ENCODE assay signal across 34 cellular contexts in genomic region chr7:41747951-41748350, GRCh38. TPM values are rescaled to one million over a fixed set of nuclear protein-coding genes. Genes with fewer than 3 reads are reported as not detected.
"Had no signal": no experiment of that assay in that cellular context is flagged by ENCODE, and none has a peak within 500 bp of the region (broad histone marks: within the 10 kb centered on the region; RNA-seq: fewer than 3 reads in every experiment).

No MANE protein-coding gene starts in this region.

- H3K4me3 ChIP-seq: breast epithelium, cardiac muscle cell, coronary artery, dorsolateral prefrontal cortex, esophagus muscularis mucosa, gastrocnemius medialis, heart left ventricle had no signal

- DNase-seq: activated CD4-positive, alpha-beta memory T cell treated with anti-CD3 and anti-CD28 coated beads, Interleukin-2, amount 10 ng/mL, durations not matched to agents 7 days and 5 days; activated CD4-positive, alpha-beta T cell treated with anti-CD3 and anti-CD28 coated beads for 36 hours; activated CD4-positive, alpha-beta T cell treated with anti-CD3 and anti-CD28 coated beads, Interleukin-2, amount 10 ng/mL, durations not matched to agents 24 days and 14 days; activated CD4-positive, alpha-beta T cell treated with anti-CD3 and anti-CD28 coated beads, Interleukin-2, amount 50 U/mL, for 4 hours; activated CD4-positive, CD25-positive, alpha-beta regulatory T cell; activated CD4-positive, CD25-positive, alpha-beta regulatory T cell treated with anti-CD3 and anti-CD28 coated beads, Interleukin-2, amount 50 U/mL, for 72 hours; activated effector memory CD4-positive, alpha-beta T cell treated with Interleukin-2 at 50 U/mL for 16 hours; activated gamma-delta T cell treated with Interleukin-2 at 50 U/mL for 16 hours; activated naive CD4-positive, alpha-beta T cell treated with anti-CD3 and anti-CD28 coated beads, Interleukin-2, amount 50 U/mL, for 16 hours; activated naive CD4-positive, alpha-beta T cell treated with Interleukin-2 at 50 U/mL for 16 hours; activated T-cell treated with anti-CD3 and anti-CD28 coated beads, Interleukin-2, amount 50 U/mL, for 4 hours; amygdala; aorta; central memory CD4-positive, alpha-beta T cell; cerebellar nuclear complex; dorsolateral prefrontal cortex; effector memory CD4-positive, alpha-beta T cell; endodermal cell; foreskin keratinocyte; gastrocnemius medialis; glutamatergic neuron; heart left ventricle; T-helper 1 cell; T-helper 17 cell; T1000 had no signal

- H3K36me3 Mint-ChIP-seq: brain had no signal

- H3K27me3 ChIP-seq: breast epithelium, cardiac muscle cell, esophagus muscularis mucosa, gastrocnemius medialis, heart left ventricle had no signal

- H3K4me3 Mint-ChIP-seq: activated CD4-positive, alpha-beta memory T cell treated with anti-CD3 and anti-CD28 coated beads, Interleukin-2, amount 10 ng/mL, durations not matched to agents 7 days and 5 days; activated CD4-positive, alpha-beta T cell treated with anti-CD3 and anti-CD28 coated beads for 36 hours; activated CD4-positive, alpha-beta T cell treated with anti-CD3 and anti-CD28 coated beads, Interleukin-2, amount 10 ng/mL, durations not matched to agents 24 days and 14 days; activated naive CD8-positive, alpha-beta T cell; activated T-cell treated with anti-CD3 and anti-CD28 coated beads, Interleukin-2, amount 50 U/mL, for 4 hours; activated T-helper 17 cell treated with anti-CD3 and anti-CD28 coated beads, Interleukin-2, amount 50 U/mL, for 72 hours; brain; dendritic cell treated with granulocyte-macrophage colony-stimulating factor and Interleukin-4, amounts not matched to agents 40 ng/mL and 50 ng/mL, for 4 days; endodermal cell; T-helper 17 cell; T-helper 2 cell treated with Interferon-gamma antibody and Interleukin-4, amounts not matched to agents 5 μg/mL and 100 μg/mL, for 36 hours had no signal

- H3K4me1 Mint-ChIP-seq: activated CD4-positive, alpha-beta memory T cell treated with anti-CD3 and anti-CD28 coated beads, Interleukin-2, amount 10 ng/mL, durations not matched to agents 7 days and 5 days; activated CD4-positive, alpha-beta T cell treated with anti-CD3 and anti-CD28 coated beads for 36 hours; activated CD4-positive, alpha-beta T cell treated with anti-CD3 and anti-CD28 coated beads, Interleukin-2, amount 10 ng/mL, durations not matched to agents 24 days and 14 days; activated T-helper 17 cell treated with anti-CD3 and anti-CD28 coated beads, Interleukin-2, amount 50 U/mL, for 72 hours; brain; endodermal cell; T-helper 17 cell had no signal

- H3K27me3 Mint-ChIP-seq: activated CD4-positive, alpha-beta memory T cell treated with anti-CD3 and anti-CD28 coated beads, Interleukin-2, amount 10 ng/mL, durations not matched to agents 7 days and 5 days; activated CD4-positive, alpha-beta T cell treated with anti-CD3 and anti-CD28 coated beads, Interleukin-2, amount 10 ng/mL, durations not matched to agents 24 days and 14 days; brain; dendritic cell treated with granulocyte-macrophage colony-stimulating factor and Interleukin-4, amounts not matched to agents 40 ng/mL and 50 ng/mL, for 4 days; T-helper 17 cell had no signal

- H3K36me3 ChIP-seq: breast epithelium, cardiac muscle cell, esophagus muscularis mucosa, gastrocnemius medialis, heart left ventricle had no signal

- H3K27ac ChIP-seq: breast epithelium, cardiac muscle cell, coronary artery, dorsolateral prefrontal cortex, esophagus muscularis mucosa, foreskin keratinocyte, gastrocnemius medialis, heart left ventricle had no signal

- ATAC-seq: activated CD4-positive, alpha-beta T cell treated with anti-CD3 and anti-CD28 coated beads for 36 hours; activated T-cell treated with anti-CD3 and anti-CD28 coated beads, Interleukin-2, amount 50 U/mL, for 4 hours; activated T-helper 17 cell treated with anti-CD3 and anti-CD28 coated beads, Interleukin-2, amount 50 U/mL, for 72 hours; foreskin keratinocyte; gastrocnemius medialis; heart left ventricle; T-helper 17 cell had no signal

- H3K9me3 ChIP-seq: breast epithelium, esophagus muscularis mucosa, gastrocnemius medialis had no signal

- H3K27ac Mint-ChIP-seq: activated CD4-positive, alpha-beta memory T cell treated with anti-CD3 and anti-CD28 coated beads, Interleukin-2, amount 10 ng/mL, durations not matched to agents 7 days and 5 days; activated CD4-positive, alpha-beta T cell treated with anti-CD3 and anti-CD28 coated beads for 36 hours; activated CD4-positive, alpha-beta T cell treated with anti-CD3 and anti-CD28 coated beads, Interleukin-2, amount 10 ng/mL, durations not matched to agents 24 days and 14 days; activated naive CD8-positive, alpha-beta T cell; activated T-helper 17 cell treated with anti-CD3 and anti-CD28 coated beads, Interleukin-2, amount 50 U/mL, for 72 hours; brain; dendritic cell treated with granulocyte-macrophage colony-stimulating factor and Interleukin-4, amounts not matched to agents 40 ng/mL and 50 ng/mL, for 4 days; endodermal cell; T-helper 17 cell; T-helper 2 cell treated with Interferon-gamma antibody and Interleukin-4, amounts not matched to agents 5 μg/mL and 100 μg/mL, for 36 hours had no signal

- H3K4me1 ChIP-seq: breast epithelium, esophagus muscularis mucosa, foreskin keratinocyte, gastrocnemius medialis, heart left ventricle had no signal

RNA-seq across cellular contexts. Expression of gene INHBA, which starts 45.1 kb away (rescaled TPM):
- total RNA-seq: activated CD4-positive, alpha-beta memory T cell treated with anti-CD3 and anti-CD28 coated beads, Interleukin-2, amount 10 ng/mL, durations not matched to agents 7 days and 5 days; activated CD4-positive, alpha-beta T cell treated with anti-CD3 and anti-CD28 coated beads for 36 hours; activated T-helper 17 cell treated with anti-CD3 and anti-CD28 coated beads, Interleukin-2, amount 50 U/mL, for 72 hours; endodermal cell had no signal
